8 cellular contexts compared by ENCODE assay signal in genomic region chr3:123618768-123619484, GRCh38. TPM values are rescaled to one million over a fixed set of nuclear protein-coding genes. Genes with fewer than 3 reads are reported as not detected.
A peak's percentile ranks its signal among the peaks of the same experiment; 100 is the strongest.
DNase-seq lines count a peak whose midpoint lies in the region; ATAC-seq, FAIRE-seq and TF ChIP-seq lines count a peak whose summit lies in the region.

No MANE protein-coding gene starts in this region.

- no peak overlapping the region for H3K4me3 Mint-ChIP-seq in naive thymus-derived CD4-positive, alpha-beta T cell

- no peak for FAIRE-seq in GM12892 (lab: Jason Lieb, UNC)

- CTCF ChIA-PET in naive thymus-derived CD4-positive, alpha-beta T cell (lab: Charles Lee) = no interaction called here

- no peak for TF ChIP-seq POLR2A in GM12892 (IDR thresholded peaks at IDR 0.05; ENCODE audit: low read depth, low read length)

- peak overlapping the region; percentile 72 to 97 (median 87) for H3K4me2 ChIP-seq in BLaER1 treated with 17β-estradiol and CSF1 and Interleukin-3, amounts not matched to agents 10 nM and 100 nM

- ATAC-seq in naive thymus-derived CD4-positive, alpha-beta T cell = peak; percentile 86
- ATAC-seq in HG03039 (IDR thresholded peaks at IDR 0.05; ENCODE audit: unreplicated experiment) = no peak

- no peaks in the 10 kb centered on the region for H3K9me3 Mint-ChIP-seq in naive thymus-derived CD4-positive, alpha-beta T cell

- intact Hi-C loops in naive thymus-derived CD4-positive, alpha-beta T cell (cut with micrococcal nuclease) = no loop called here

- no peak overlapping the region for H3K27ac Mint-ChIP-seq in naive thymus-derived CD4-positive, alpha-beta T cell

- peaks cover 0 to 14% (median 0%) of the 10 kb centered on the region in 11 experiments; a peak in 4 of 22 replicates for H4K20me1 ChIP-seq in BLaER1 treated with 17β-estradiol and CSF1 and Interleukin-3, amounts not matched to agents 10 nM and 100 nM

- H3K36me3 Mint-ChIP-seq in naive thymus-derived CD4-positive, alpha-beta T cell = peaks cover 0 to 3% (median 3%) of the 10 kb centered on the region in 5 donors

- peaks cover 0 to 8% (median 0%) of the 10 kb centered on the region in 7 donors for H3K4me1 Mint-ChIP-seq in naive thymus-derived CD4-positive, alpha-beta T cell

- H3K27ac ChIP-seq in BLaER1 treated with 17β-estradiol and CSF1 and Interleukin-3, amounts not matched to agents 10 nM and 100 nM = peak overlapping the region; percentile 1 to 76 (median 55); a peak in 21 of 22 replicates
- no peak overlapping the region for H3K27ac ChIP-seq in naive thymus-derived CD4-positive, alpha-beta T cell (ENCODE audit: low read depth, low read length)

- no peaks in the 10 kb centered on the region for H3K27me3 ChIP-seq in BLaER1 treated with 17β-estradiol and CSF1 and Interleukin-3, amounts not matched to agents 10 nM and 100 nM
- H3K27me3 ChIP-seq in naive thymus-derived CD4-positive, alpha-beta T cell (ENCODE audit: control insufficient read depth in 2 of 2, insufficient read depth in 2 of 2, low read length in 2 of 2) = no peaks in the 10 kb centered on the region

- POLR2A ChIA-PET in naive thymus-derived CD4-positive, alpha-beta T cell (lab: Charles Lee) = no interaction called here

- peaks cover 0 to 75% (median 22%) of the 10 kb centered on the region in 11 experiments; a peak in 15 of 22 replicates for H3K36me3 ChIP-seq in BLaER1 treated with 17β-estradiol and CSF1 and Interleukin-3, amounts not matched to agents 10 nM and 100 nM
- no peaks in the 10 kb centered on the region for H3K36me3 ChIP-seq in naive thymus-derived CD4-positive, alpha-beta T cell (ENCODE audit: control insufficient read depth in 2 of 3, insufficient read depth in 3 of 3, low read length in 3 of 3)

- H3K9me3 ChIP-seq in BLaER1 treated with 17β-estradiol and CSF1 and Interleukin-3, amounts not matched to agents 10 nM and 100 nM (replicated peaks in 1 of 11) = no peaks in the 10 kb centered on the region
- H3K9me3 ChIP-seq in naive thymus-derived CD4-positive, alpha-beta T cell (ENCODE audit: control insufficient read depth in 2 of 3, low read length in 3 of 3) = no peaks in the 10 kb centered on the region

- peak overlapping the region in 10 of 11 experiments; percentile 3 to 61 (median 40); a peak in 17 of 22 replicates for H3K9ac ChIP-seq in BLaER1 treated with 17β-estradiol and CSF1 and Interleukin-3, amounts not matched to agents 10 nM and 100 nM

- H3K4me1 ChIP-seq in BLaER1 treated with 17β-estradiol and CSF1 and Interleukin-3, amounts not matched to agents 10 nM and 100 nM = peaks cover 23 to 39% (median 33%) of the 10 kb centered on the region in 10 experiments
- H3K4me1 ChIP-seq in naive thymus-derived CD4-positive, alpha-beta T cell (ENCODE audit: control insufficient read depth in 2 of 2, insufficient read depth in 2 of 2, low read length in 2 of 2) = no peaks in the 10 kb centered on the region

- H3K27me3 Mint-ChIP-seq in naive thymus-derived CD4-positive, alpha-beta T cell = no peaks in the 10 kb centered on the region

- DNase-seq in NCI-H69 (lab: John Stamatoyannopoulos, UW) = peak; percentile 74
- peak; percentile 59 for DNase-seq in dedifferentiated amniotic fluid mesenchymal stem cell (ENCODE audit: extremely low spot score)
- DNase-seq in naive thymus-derived CD4-positive, alpha-beta T cell = no peak
- DNase-seq in activated CD4-positive, CD25-positive, alpha-beta regulatory T cell treated with anti-CD3 and anti-CD28 coated beads, Interleukin-2, amount 50 U/mL, for 72 hours = no peak
- DNase-seq in GM12892 (ENCODE audit: insufficient read length) = no peak
- no peak for DNase-seq in stimulated activated CD4-positive, alpha-beta T cell treated with anti-CD3 and anti-CD28 coated beads, Interleukin-15, amount 100 ng/mL, for 24 hours

- H3K4me3 ChIP-seq in BLaER1 treated with 17β-estradiol and CSF1 and Interleukin-3, amounts not matched to agents 10 nM and 100 nM = peak overlapping the region in 4 of 10 experiments; percentile 23 to 48 (median 35); a peak in 8 of 20 replicates
- H3K4me3 ChIP-seq in naive thymus-derived CD4-positive, alpha-beta T cell (ENCODE audit: low read length) = no peak overlapping the region

RNA-seq across cellular contexts. Expression of gene HACD2, which starts 34.1 kb away (rescaled TPM):
- total RNA-seq in naive thymus-derived CD4-positive, alpha-beta T cell = 10 to 100 TPM; 15.9 to 28.3 (median 24.0) TPM
- 10 to 100 TPM; 14.7 to 19.8 TPM for polyA plus RNA-seq in naive thymus-derived CD4-positive, alpha-beta T cell
- polyA plus RNA-seq in GM12892 (2012; ENCODE audit: missing spikeins) = 11.7 TPM

Comparison
In these comparisons a context has a peak if more than half of its experiments do, and no peak if none do; other contexts are left out.
1. DNase-seq: peak in NCI-H69 (single experiment) and dedifferentiated amniotic fluid mesenchymal stem cell (single experiment); none in naive thymus-derived CD4-positive, alpha-beta T cell (0 of 9), activated CD4-positive, CD25-positive, alpha-beta regulatory T cell treated with anti-CD3 and anti-CD28 coated beads, Interleukin-2, amount 50 U/mL, for 72 hours (single experiment), GM12892 (single experiment) and stimulated activated CD4-positive, alpha-beta T cell treated with anti-CD3 and anti-CD28 coated beads, Interleukin-15, amount 100 ng/mL, for 24 hours (single experiment).